ENCODE assay signal across 29 cellular contexts in the genomic region with DNA sequence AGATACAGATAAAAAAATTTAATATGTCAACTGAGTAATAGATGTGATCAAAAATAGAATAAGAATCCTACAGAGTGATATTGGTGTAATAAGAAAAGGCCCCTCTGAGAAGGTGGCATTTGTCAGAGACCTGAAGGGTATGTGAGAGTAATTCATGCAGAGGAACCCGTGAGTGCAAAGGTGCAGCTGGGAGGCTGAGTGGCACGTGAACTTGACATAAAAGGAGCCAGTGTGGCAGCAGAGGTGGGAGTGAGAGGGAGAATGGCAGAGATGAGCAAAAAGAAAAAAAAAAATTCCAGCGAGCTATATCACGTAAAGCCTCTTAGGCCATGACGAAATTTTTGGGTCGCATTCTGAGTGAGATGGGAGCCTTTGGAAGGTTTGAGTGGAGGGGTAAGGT.
"Had no signal": no experiment of that assay in that cellular context is flagged by ENCODE, and none has a peak within 500 bp of the region (broad histone marks: within the 10 kb centered on the region; RNA-seq: fewer than 3 reads in every experiment).

No MANE protein-coding gene starts in this region.

- H3K36me3 ChIP-seq: left lung, lower lobe of right lung, pancreas, prostate gland, transverse colon, upper lobe of left lung, vagina had no signal

- H3K4me3 Mint-ChIP-seq: mesothelial cell of epicardium; naive thymus-derived CD4-positive, alpha-beta T cell; natural killer cell treated with Interleukin-12 subunit alpha and Interleukin-12 subunit beta and Interleukin-15 and Interleukin-18, amount 100 ng/mL, for 72 hours; neural crest cell; stimulated activated effector memory CD8-positive, alpha-beta T cell treated with anti-CD3 and anti-CD28 coated beads, Interleukin-12 subunit alpha, Interleukin-12 subunit beta, amount 100 ng/mL, for 72 hours; stimulated activated naive CD8-positive, alpha-beta T cell treated with anti-CD3 and anti-CD28 coated beads, Interleukin-15, amount 100 ng/mL, for 72 hours had no signal

- H3K9me3 ChIP-seq: left lung, lower lobe of right lung, pancreas, prostate gland, transverse colon, upper lobe of left lung, vagina had no signal

- H3K27me3 Mint-ChIP-seq: natural killer cell treated with Interleukin-12 subunit alpha and Interleukin-12 subunit beta and Interleukin-15 and Interleukin-18, amount 100 ng/mL, for 72 hours; stimulated activated naive CD8-positive, alpha-beta T cell treated with anti-CD3 and anti-CD28 coated beads, Interleukin-15, amount 100 ng/mL, for 72 hours had no signal

- H3K27me3 ChIP-seq: left lung, pancreas, transverse colon, upper lobe of left lung, vagina had no signal

- H3K27ac ChIP-seq: left lung, lower lobe of right lung, pancreas, prostate gland, skin epidermis, transverse colon, upper lobe of left lung, vagina had no signal

- H3K36me3 Mint-ChIP-seq: naive thymus-derived CD4-positive, alpha-beta T cell; natural killer cell treated with Interleukin-12 subunit alpha and Interleukin-12 subunit beta and Interleukin-15 and Interleukin-18, amount 100 ng/mL, for 72 hours; stimulated activated effector memory CD8-positive, alpha-beta T cell treated with anti-CD3 and anti-CD28 coated beads, Interleukin-12 subunit alpha, Interleukin-12 subunit beta, amount 100 ng/mL, for 72 hours had no signal

- H3K27ac Mint-ChIP-seq: mesothelial cell of epicardium; naive thymus-derived CD4-positive, alpha-beta T cell; natural killer cell treated with Interleukin-12 subunit alpha and Interleukin-12 subunit beta and Interleukin-15 and Interleukin-18, amount 100 ng/mL, for 72 hours; stimulated activated effector memory CD8-positive, alpha-beta T cell treated with anti-CD3 and anti-CD28 coated beads, Interleukin-12 subunit alpha, Interleukin-12 subunit beta, amount 100 ng/mL, for 72 hours had no signal

- ATAC-seq: left cardiac atrium; left lung; lower lobe of right lung; naive thymus-derived CD4-positive, alpha-beta T cell; natural killer cell treated with Interleukin-12 subunit alpha and Interleukin-12 subunit beta and Interleukin-15 and Interleukin-18, amount 100 ng/mL, for 72 hours; pancreas; right cardiac atrium; sciatic nerve; stimulated activated effector memory CD8-positive, alpha-beta T cell treated with anti-CD3 and anti-CD28 coated beads, Interleukin-12 subunit alpha, Interleukin-12 subunit beta, amount 100 ng/mL, for 72 hours; stimulated activated naive CD8-positive, alpha-beta T cell treated with anti-CD3 and anti-CD28 coated beads, Interleukin-15, amount 100 ng/mL, for 72 hours had no signal

- H3K4me3 ChIP-seq: left lung, lower lobe of right lung, pancreas, prostate gland, skin epidermis, transverse colon, upper lobe of left lung, vagina had no signal

- H3K4me1 ChIP-seq: left lung, lower lobe of right lung, pancreas, prostate gland, transverse colon, upper lobe of left lung, vagina had no signal

- DNase-seq: hippocampal formation; kidney glomerular epithelial cell; left cardiac atrium; left lung; lower lobe of right lung; mammary epithelial cell; mesendoderm; naive thymus-derived CD4-positive, alpha-beta T cell; pancreas; posterior cingulate gyrus; retina; right cardiac atrium; stimulated activated CD4-positive, alpha-beta T cell treated with anti-CD3 and anti-CD28 coated beads, Interleukin-12 subunit alpha, Interleukin-12 subunit beta, amount 100 ng/mL, for 4 hours; stimulated activated CD4-positive, alpha-beta T cell treated with anti-CD3 and anti-CD28 coated beads, Interleukin-15, amount 100 ng/mL, for 24 hours; stimulated activated CD4-positive, alpha-beta T cell treated with anti-CD3 and anti-CD28 coated beads, Interleukin-2, amount 100 ng/mL, for 24 hours; stimulated activated CD4-positive, alpha-beta T cell treated with anti-CD3 and anti-CD28 coated beads, Interleukin-4, amount 100 ng/mL, for 1 hour; stimulated activated naive CD4-positive, alpha-beta T cell treated with Interleukin-2 at 50 U/mL for 16 hours; stimulated activated naive CD8-positive, alpha-beta T cell treated with anti-CD3 and anti-CD28 coated beads, Interleukin-15, amount 100 ng/mL, for 72 hours; substantia nigra; transverse colon; upper lobe of left lung had no signal

- H3K9me3 Mint-ChIP-seq: stimulated activated naive CD8-positive, alpha-beta T cell treated with anti-CD3 and anti-CD28 coated beads, Interleukin-15, amount 100 ng/mL, for 72 hours had no signal

- H3K4me1 Mint-ChIP-seq: mesothelial cell of epicardium; naive thymus-derived CD4-positive, alpha-beta T cell; neural crest cell; stimulated activated effector memory CD8-positive, alpha-beta T cell treated with anti-CD3 and anti-CD28 coated beads, Interleukin-12 subunit alpha, Interleukin-12 subunit beta, amount 100 ng/mL, for 72 hours; stimulated activated naive CD8-positive, alpha-beta T cell treated with anti-CD3 and anti-CD28 coated beads, Interleukin-15, amount 100 ng/mL, for 72 hours had no signal
